Comparison of ENCODE assay signal across 8 cellular contexts in genomic region chr6:37259191-37259590, GRCh38. TPM values are rescaled to one million over a fixed set of nuclear protein-coding genes. Genes with fewer than 3 reads are reported as not detected.
DNase-seq lines count a peak whose midpoint lies in the region; ATAC-seq, FAIRE-seq and TF ChIP-seq lines count a peak whose summit lies in the region.

No MANE protein-coding gene starts in this region.

- H3K4me3 Mint-ChIP-seq in H9 (peak overlapping the region; percentile 16 to 99; a peak in 4 of 5 replicates), immature natural killer cell (peak overlapping the region; percentile 1 to 92 (median 73))
- H3K4me3 Mint-ChIP-seq in activated CD4-positive, alpha-beta memory T cell treated with anti-CD3 and anti-CD28 coated beads, Interleukin-2, amount 10 ng/mL, durations not matched to agents 7 days and 5 days = peak overlapping the region; percentile 83

- H3K9ac ChIP-seq in H9 (ENCODE audit: extremely low read depth, insufficient read length, low read length) = no peak overlapping the region

- POLR2A ChIA-PET in A549 (lab: Yijun Ruan, JAX) = no interaction called here
- POLR2A ChIA-PET in activated CD4-positive, alpha-beta memory T cell treated with anti-CD3 and anti-CD28 coated beads, Interleukin-2, amount 10 ng/mL, durations not matched to agents 7 days and 5 days (lab: Charles Lee) = interaction anchor here (0.7 to 3.8 kb wide), 10 partner anchors 12 to 273 kb away, joined by 3 to 19 read pairs (median 4); partner anchors contain the start of genes CMTR1 and MTCH1

- H3K4me1 Mint-ChIP-seq in H9 = peaks cover 37 to 41% of the 10 kb centered on the region in 2 experiments
- H3K4me1 Mint-ChIP-seq in activated CD4-positive, alpha-beta memory T cell treated with anti-CD3 and anti-CD28 coated beads, Interleukin-2, amount 10 ng/mL, durations not matched to agents 7 days and 5 days = peaks cover 51% of the 10 kb centered on the region
- H3K4me1 Mint-ChIP-seq in immature natural killer cell = peaks cover 36 to 53% of the 10 kb centered on the region in 2 donors

- no peak overlapping the region for H2BK12ac ChIP-seq in H9 (ENCODE audit: insufficient read length, low read depth, low read length)

- H3K23me2 ChIP-seq in H9 (ENCODE audit: insufficient read length, low read depth, low read length, poor library complexity, severe bottlenecking) = peaks cover 4% of the 10 kb centered on the region

- H3K79me1 ChIP-seq in H9 (ENCODE audit: insufficient read depth, low read depth, low read length, poor library complexity, severe bottlenecking) = no peaks in the 10 kb centered on the region

- H3K27ac ChIP-seq in A549 (no peak overlapping the region), H9 (ENCODE audit: insufficient read length, low read depth, low read length) (no peak overlapping the region)

- no peaks in the 10 kb centered on the region for H3K9me3 Mint-ChIP-seq in H9
- no peaks in the 10 kb centered on the region for H3K9me3 Mint-ChIP-seq in activated CD4-positive, alpha-beta memory T cell treated with anti-CD3 and anti-CD28 coated beads, Interleukin-2, amount 10 ng/mL, durations not matched to agents 7 days and 5 days
- peaks cover 0 to 2% (median 0%) of the 10 kb centered on the region in 6 donors for H3K9me3 Mint-ChIP-seq in immature natural killer cell

- no peak for TF ChIP-seq RAD21 in A549 (conservative IDR thresholded peaks at IDR 0.05 in 1 of 2, IDR thresholded peaks at IDR 0.05 in 1 of 2)

- no peak overlapping the region for H3K14ac ChIP-seq in H9 (ENCODE audit: insufficient read depth, low read length)

- no peak overlapping the region for H4K91ac ChIP-seq in H9 (ENCODE audit: insufficient read length, low read depth, low read length)

- H3K23ac ChIP-seq in H9 (ENCODE audit: insufficient read length, low read depth, low read length) = no peak overlapping the region

- H3K27me3 Mint-ChIP-seq in H9 (ENCODE audit: low read depth) (peaks cover 14% of the 10 kb centered on the region), immature natural killer cell (ENCODE audit: low read depth in 3 of 3) (peaks cover 2 to 10% (median 2%) of the 10 kb centered on the region in 3 donors)
- no peaks in the 10 kb centered on the region for H3K27me3 Mint-ChIP-seq in activated CD4-positive, alpha-beta memory T cell treated with anti-CD3 and anti-CD28 coated beads, Interleukin-2, amount 10 ng/mL, durations not matched to agents 7 days and 5 days

- CTCF ChIA-PET in A549 (lab: Yijun Ruan, JAX) = no interaction called here
- CTCF ChIA-PET in activated CD4-positive, alpha-beta memory T cell treated with anti-CD3 and anti-CD28 coated beads, Interleukin-2, amount 10 ng/mL, durations not matched to agents 7 days and 5 days (lab: Charles Lee) = interaction anchor here (1.0 to 2.8 kb wide), 3 partner anchors 34 to 241 kb away, joined by 3 to 13 read pairs (median 4); no protein-coding TSS in a partner anchor

- no peak overlapping the region for H2BK5ac ChIP-seq in H9 (ENCODE audit: insufficient read length, low read length)

- FAIRE-seq in A549 (lab: Jason Lieb, UNC) = no peak

- H3K4me1 ChIP-seq in A549 (peaks cover 20% of the 10 kb centered on the region; the same call in 1 of the 3 replicates), H9 (ENCODE audit: insufficient read depth, low read length) (no peaks in the 10 kb centered on the region)

- WGBS in A549 (ENCODE audit: missing lambda C conversion rate) = 87% methylated on average over 2 of the region's 2 CpGs
- no CpG with 5 or more reads among the region's 2 CpGs for WGBS in H9 (ENCODE audit: extremely low coverage, insufficient read length, low lambda C conversion rate)

- no peak for TF ChIP-seq POLR2A in A549 (IDR thresholded peaks at IDR 0.05; ENCODE audit: low read length)

- no peak overlapping the region for H3K56ac ChIP-seq in H9 (ENCODE audit: insufficient read length, low read depth, low read length)

- DNase-seq in A549 (ENCODE audit: low read depth in 1 of 2, low spot score in 1 of 2) (no peak), H9 (no peak), immature natural killer cell (no peak), GM13977 (ENCODE audit: low spot score) (no peak), occipital lobe (lab: John Stamatoyannopoulos, UW) (no peak)
- DNase-seq in activated CD4-positive, alpha-beta memory T cell treated with anti-CD3 and anti-CD28 coated beads, Interleukin-2, amount 10 ng/mL, durations not matched to agents 7 days and 5 days = no peak

- H3K4me2 ChIP-seq in A549 (peak overlapping the region; percentile 83), H9 (ENCODE audit: insufficient read depth, insufficient read length, low read length) (peak overlapping the region; percentile 19)

- no peak for TF ChIP-seq EP300 in A549 (IDR thresholded peaks at IDR 0.05)

- H2BK20ac ChIP-seq in H9 (ENCODE audit: low read depth, low read length, poor library complexity, severe bottlenecking) = no peak overlapping the region

- H3K36me3 Mint-ChIP-seq in H9 (ENCODE audit: insufficient read depth in 1 of 3, low read depth in 3 of 3) (peaks cover 0 to 3% (median 2%) of the 10 kb centered on the region in 3 experiments; a peak in 3 of 7 replicates), immature natural killer cell (no peaks in the 10 kb centered on the region)
- H3K36me3 Mint-ChIP-seq in activated CD4-positive, alpha-beta memory T cell treated with anti-CD3 and anti-CD28 coated beads, Interleukin-2, amount 10 ng/mL, durations not matched to agents 7 days and 5 days (ENCODE audit: low read depth) = peaks cover 20% of the 10 kb centered on the region

- H2BK15ac ChIP-seq in H9 (ENCODE audit: low read depth, low read length) = no peak overlapping the region

- H2AK5ac ChIP-seq in H9 (ENCODE audit: insufficient read length, low read length) = no peak overlapping the region

- H3K27ac Mint-ChIP-seq in H9 = no peak overlapping the region
- H3K27ac Mint-ChIP-seq in activated CD4-positive, alpha-beta memory T cell treated with anti-CD3 and anti-CD28 coated beads, Interleukin-2, amount 10 ng/mL, durations not matched to agents 7 days and 5 days = peak overlapping the region; percentile 86
- peak overlapping the region; percentile 14 to 92 (median 82) for H3K27ac Mint-ChIP-seq in immature natural killer cell

- H4K20me1 ChIP-seq in H9 (ENCODE audit: control insufficient read depth, insufficient read depth, insufficient read length) = no peaks in the 10 kb centered on the region

- no peak overlapping the region for H3K18ac ChIP-seq in H9 (ENCODE audit: insufficient read length, low read depth, low read length)

- H3K9me3 ChIP-seq in A549 (no peaks in the 10 kb centered on the region), H9 (ENCODE audit: control insufficient read depth, low read depth, low read length) (no peaks in the 10 kb centered on the region)

- no peak overlapping the region for H2BK120ac ChIP-seq in H9 (ENCODE audit: low read depth, low read length, poor library complexity, severe bottlenecking)

- no peak for TF ChIP-seq CTCF in A549 (IDR thresholded peaks at IDR 0.05)
- no peak for TF ChIP-seq CTCF in H9 (conservative IDR thresholded peaks at IDR 0.05)
- TF ChIP-seq CTCF in GM13977 (IDR thresholded peaks at IDR 0.05; ENCODE audit: extremely low read depth, insufficient read depth, missing control alignments) = no peak

- no peak overlapping the region for H3K4ac ChIP-seq in H9 (ENCODE audit: low read depth, low read length)

- H4K5ac ChIP-seq in H9 (ENCODE audit: insufficient read length, low read depth, low read length) = no peak overlapping the region

- no peak overlapping the region for H3K4me3 ChIP-seq in A549

- H4K8ac ChIP-seq in H9 (replicated peaks; ENCODE audit: insufficient read length, low read depth, low read length) = no peak overlapping the region

- ATAC-seq in A549 (no peak), HG02571 (IDR thresholded peaks at IDR 0.05; ENCODE audit: unreplicated experiment) (no peak), HG02763 (IDR thresholded peaks at IDR 0.05; ENCODE audit: unreplicated experiment) (no peak)

- H3K27me3 ChIP-seq in H9 (ENCODE audit: insufficient read depth, low read length) = no peaks in the 10 kb centered on the region

- H3T11ph ChIP-seq in H9 (ENCODE audit: low read length) = no peak overlapping the region

- peaks cover 11% of the 10 kb centered on the region; the same call in 1 of the 2 replicates for H3K79me2 ChIP-seq in H9 (ENCODE audit: insufficient read depth, low read length)

- in situ Hi-C loops in GM13977 (cut with MboI; ENCODE audit: low pct_unique_long_range_greater_than_20kb, low sequenced_read_pairs, unreplicated experiment) = no loop called here

- no peak overlapping the region for H2AFZ ChIP-seq in H9 (ENCODE audit: low read length)

TF ChIP-seq in A549, 52 proteins besides CTCF, POLR2A, EP300 and RAD21 (continues in another document):
- TF ChIP-seq RCOR1 (IDR thresholded peaks at IDR 0.05; ENCODE audit: low read depth, low read length) (no peak), HEYL (CRISPR knock-in tag; IDR thresholded peaks at IDR 0.05) (no peak)

RNA-seq across cellular contexts. Expression of gene TMEM217, which starts 1.2 kb away (rescaled TPM):
- 1.4 and 1.6 TPM in 2 replicates for polyA plus RNA-seq in A549 (2011; rRNA removed)
- 0.31 and 0.32 TPM in 2 replicates for polyA plus RNA-seq in A549 (2012; cell fraction: cytosol; rRNA removed)
- polyA plus RNA-seq in A549 (2012; cell fraction: nucleus; rRNA removed) = 0.56 and 0.61 TPM in 2 replicates
- 0.59 to 1.2 TPM (median 0.93 TPM) in 3 replicates for polyA plus RNA-seq in A549 (2017; fragmentation: RNase III; extraction: RNeasy Plus Mini Kit Qiagen cat#74134 plus additional on column Dnase treatment)
- polyA minus RNA-seq in A549 (2011; rRNA and poly(A)+ RNA removed) = 0.45 and 0.83 TPM in 2 replicates
- 1.1 and 1.4 TPM in 2 replicates for total RNA-seq in H9 (2021)
- 1 to 10 TPM; 1.6 to 2.1 TPM for total RNA-seq in activated CD4-positive, alpha-beta memory T cell treated with anti-CD3 and anti-CD28 coated beads, Interleukin-2, amount 10 ng/mL, durations not matched to agents 7 days and 5 days
- polyA plus RNA-seq in immature natural killer cell = under 1 TPM in 2 of 3 donors, not detected in 1; 0.23 to 0.32 TPM
- total RNA-seq in occipital lobe = 1.2 TPM

RNA-seq across cellular contexts. Expression of gene TBC1D22B, which starts 1.6 kb away (rescaled TPM):
- 5.7 and 7.3 TPM in 2 replicates for polyA plus RNA-seq in A549 (2011; rRNA removed)
- 3.3 and 4.3 TPM in 2 replicates for polyA plus RNA-seq in A549 (2012; cell fraction: cytosol; rRNA removed)
- 3.4 and 5.5 TPM in 2 replicates for polyA plus RNA-seq in A549 (2012; cell fraction: nucleus; rRNA removed)
- 5.7 to 6.6 TPM (median 6.4 TPM) in 3 replicates for polyA plus RNA-seq in A549 (2017; fragmentation: RNase III; extraction: RNeasy Plus Mini Kit Qiagen cat#74134 plus additional on column Dnase treatment)
- 4.6 and 5.0 TPM in 2 replicates for polyA minus RNA-seq in A549 (2011; rRNA and poly(A)+ RNA removed)
- total RNA-seq in H9 (2021) = 12.9 and 14.3 TPM in 2 replicates
- 10 to 100 TPM; 16.5 TPM for total RNA-seq in activated CD4-positive, alpha-beta memory T cell treated with anti-CD3 and anti-CD28 coated beads, Interleukin-2, amount 10 ng/mL, durations not matched to agents 7 days and 5 days
- polyA plus RNA-seq in immature natural killer cell = 1 to 10 TPM; 4.3 to 8.4 (median 7.2) TPM
- 8.0 TPM for total RNA-seq in occipital lobe

Comparison
In these comparisons a context has a peak if more than half of its experiments do, and no peak if none do; other contexts are left out.
1. H3K27ac Mint-ChIP-seq: peak in activated CD4-positive, alpha-beta memory T cell treated with anti-CD3 and anti-CD28 coated beads, Interleukin-2, amount 10 ng/mL, durations not matched to agents 7 days and 5 days (single experiment) and immature natural killer cell (6 of 6); none in H9 (0 of 3).
2. Peak in every context shown above with its lines, with median percentiles within 50 percentile points of each other: H3K4me3 Mint-ChIP-seq.